Comparison of ENCODE assay signal across 8 cellular contexts in genomic region chr15:32029862-32030781, GRCh38. TPM values are rescaled to one million over a fixed set of nuclear protein-coding genes. Genes with fewer than 3 reads are reported as not detected.
DNase-seq lines count a peak whose midpoint lies in the region; ATAC-seq, FAIRE-seq and TF ChIP-seq lines count a peak whose summit lies in the region.

Gene CHRNA7, plus strand, starts transcription at chr15:32030515. Its CDS starts 80 bp downstream, at chr15:32030595.

- 1% methylated on average over 92 of the region's 92 CpGs for WGBS in liver

- H3K4me3 ChIP-seq in RWPE2 (ENCODE audit: severe bottlenecking) (peak within 1 kb of the TSS; percentile 27), coronary artery (peak within 1 kb of the TSS; percentile 73), liver (ENCODE audit: low read depth in 1 of 3, low read length in 3 of 3) (peak within 1 kb of the TSS in 2 of 3 donors; percentile 34 to 56)

- H3K9ac ChIP-seq in liver (ENCODE audit: low read depth in 1 of 2, low read length in 2 of 2) = no peak within 1 kb of the TSS

- H3K27me3 ChIP-seq in RWPE2 (ENCODE audit: insufficient read depth, poor library complexity, severe bottlenecking) (peaks cover 96% of the 10 kb centered on the region), liver (ENCODE audit: control insufficient read depth in 4 of 4, insufficient read depth in 4 of 4, low read length in 3 of 4) (peaks cover 2 to 23% (median 9%) of the 10 kb centered on the region in 4 donors)

- FAIRE-seq in GM12892 (lab: Jason Lieb, UNC) = no peak

- no peaks in the 10 kb centered on the region for H3K9me3 ChIP-seq in RWPE2 (ENCODE audit: severe bottlenecking)
- H3K9me3 ChIP-seq in liver (ENCODE audit: control insufficient read depth in 4 of 4, low read length in 3 of 4) = no peaks in the 10 kb centered on the region

- DNase-seq in AG20443 (ENCODE audit: low spot score) = peak; percentile 76
- peak; percentile 42 for DNase-seq in GM12892 (ENCODE audit: insufficient read length)
- DNase-seq in HK-2 (ENCODE audit: unreplicated experiment) = peak; percentile 67
- peak; percentile 73 for DNase-seq in RWPE2 (ENCODE audit: low spot score)
- DNase-seq in coronary artery (ENCODE audit: low spot score) = no peak
- peak; percentile 16 for DNase-seq in stimulated activated naive CD8-positive, alpha-beta T cell treated with anti-CD3 and anti-CD28 coated beads, Interleukin-15, Interleukin-2, amounts not matched to agents 100 U/mL and 50 U/mL, for 24 hours

- no peaks in the 10 kb centered on the region for H3K4me1 ChIP-seq in RWPE2 (ENCODE audit: insufficient read depth, poor library complexity, severe bottlenecking)
- H3K4me1 ChIP-seq in liver (ENCODE audit: control insufficient read depth in 4 of 4, insufficient read depth in 4 of 4, low read length in 3 of 4) = peaks cover 5 to 13% (median 6%) of the 10 kb centered on the region in 4 donors

- TF ChIP-seq CTCF in RWPE2 (IDR thresholded peaks at IDR 0.05; ENCODE audit: poor library complexity, severe bottlenecking) = peak; percentile 23
- no peak for TF ChIP-seq CTCF in coronary artery (IDR thresholded peaks at IDR 0.05)
- TF ChIP-seq CTCF in liver (IDR thresholded peaks at IDR 0.05; ENCODE audit: low read depth, low read length, missing input control) = peak; percentile 32

- TF ChIP-seq POLR2A in GM12892 (IDR thresholded peaks at IDR 0.05; ENCODE audit: low read depth, low read length) = no peak

- H3K36me3 ChIP-seq in RWPE2 (ENCODE audit: low read depth) (no peaks in the 10 kb centered on the region), liver (ENCODE audit: control insufficient read depth in 4 of 4, insufficient read depth in 3 of 4, low read depth in 1 of 4, low read length in 3 of 4) (no peaks in the 10 kb centered on the region)

- TF ChIP-seq RAD21 in liver (IDR thresholded peaks at IDR 0.05) = no peak

- H3K27ac ChIP-seq in RWPE2 (ENCODE audit: poor library complexity, severe bottlenecking) (no peak within 1 kb of the TSS), coronary artery (no peak within 1 kb of the TSS), liver (ENCODE audit: low read depth in 1 of 2, low read length in 2 of 2) (no peak within 1 kb of the TSS)

- ATAC-seq in RWPE2 (ENCODE audit: low read depth) (peak; percentile 85), HG02571 (IDR thresholded peaks at IDR 0.05; ENCODE audit: unreplicated experiment) (no peak)
- peak; percentile 60 for ATAC-seq in stimulated activated naive CD8-positive, alpha-beta T cell treated with anti-CD3 and anti-CD28 coated beads, Interleukin-15, Interleukin-2, amounts not matched to agents 100 U/mL and 50 U/mL, for 24 hours

TF ChIP-seq in liver, 16 proteins besides CTCF, POLR2A, EP300 and RAD21:
- no peak for TF ChIP-seq GABPA (IDR thresholded peaks at IDR 0.05 in 1 of 2, conservative IDR thresholded peaks at IDR 0.05 in 1 of 2)
- no peak for TF ChIP-seq YY1 (IDR thresholded peaks at IDR 0.05)
- TF ChIP-seq HNF4A (conservative IDR thresholded peaks at IDR 0.05) = no peak
- no peak for TF ChIP-seq JUND (IDR thresholded peaks at IDR 0.05)
- no peak for TF ChIP-seq REST (IDR thresholded peaks at IDR 0.05)
- no peak for TF ChIP-seq MAX (IDR thresholded peaks at IDR 0.05)
- no peak for TF ChIP-seq FOXA1 (IDR thresholded peaks at IDR 0.05)
- TF ChIP-seq SP1 (IDR thresholded peaks at IDR 0.05) = no peak
- TF ChIP-seq ATF3 (IDR thresholded peaks at IDR 0.05) = no peak
- no peak for TF ChIP-seq ZBTB33 (IDR thresholded peaks at IDR 0.05)
- TF ChIP-seq HNF4G (IDR thresholded peaks at IDR 0.05) = no peak
- TF ChIP-seq EGR1 (IDR thresholded peaks at IDR 0.05; ENCODE audit: low read depth in 2 of 2) = no peak
- TF ChIP-seq FOXA2 (IDR thresholded peaks at IDR 0.05) = no peak
- TF ChIP-seq TAF1 (conservative IDR thresholded peaks at IDR 0.05) = no peak
- TF ChIP-seq RXRA (IDR thresholded peaks at IDR 0.05) = no peak
- TF ChIP-seq NR2F2 (IDR thresholded peaks at IDR 0.05) = no peak
TF ChIP-seq in liver: peak in this region for 0.

RNA-seq across cellular contexts. Expression of gene CHRNA7, which starts in this region (rescaled TPM):
- polyA plus RNA-seq in GM12892 (2012; ENCODE audit: missing spikeins) = not detected
- under 1 TPM in 1 of 2 donors, not detected in 1; 0.08 TPM for total RNA-seq in liver
- polyA plus RNA-seq in liver = under 1 TPM; 0.06 to 0.21 TPM
